ENCODE assay signal across 10 cellular contexts in the genomic region with DNA sequence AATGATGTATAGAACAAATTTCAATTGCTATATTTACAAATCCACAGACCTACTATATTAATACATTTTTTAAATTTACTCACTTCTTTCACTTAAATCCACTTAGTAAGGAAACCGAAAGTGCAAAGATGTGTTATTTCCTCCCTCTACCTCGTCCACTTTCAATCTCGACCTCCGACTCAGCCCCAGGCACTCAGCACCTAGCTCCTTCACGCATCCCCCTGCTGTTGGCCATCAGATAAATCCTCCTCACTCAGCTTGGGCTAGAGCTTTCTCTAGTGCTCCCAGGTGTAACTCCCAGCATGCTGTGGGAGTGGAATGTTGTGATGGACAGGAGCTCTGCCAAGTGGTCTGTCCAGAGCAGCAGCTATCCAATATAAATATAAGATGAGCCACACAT. TPM values are rescaled to one million over a fixed set of nuclear protein-coding genes. Genes with fewer than 3 reads are reported as not detected.
A peak's percentile ranks its signal among the peaks of the same experiment; 100 is the strongest.
DNase-seq lines count a peak whose midpoint lies in the region; ATAC-seq, FAIRE-seq and TF ChIP-seq lines count a peak whose summit lies in the region.
"Had no signal": no experiment of that assay in that cellular context is flagged by ENCODE, and none has a peak within 500 bp of the region (broad histone marks: within the 10 kb centered on the region; RNA-seq: fewer than 3 reads in every experiment).

No MANE protein-coding gene starts in this region.

- peak overlapping the region in 6 of 8 donors; percentile 19 to 87 (median 60) for H3K27ac Mint-ChIP-seq in CD8-positive, alpha-beta memory T cell

- ATAC-seq in HG02870 (IDR thresholded peaks at IDR 0.05; ENCODE audit: unreplicated experiment): peak; percentile 95
- no peak for ATAC-seq in PC-3

- no peaks in the 10 kb centered on the region for H3K36me3 Mint-ChIP-seq in CD8-positive, alpha-beta memory T cell

- no peaks in the 10 kb centered on the region for H3K27me3 ChIP-seq in CD8-positive, alpha-beta memory T cell (ENCODE audit: insufficient read depth, low read length, poor library complexity, severe bottlenecking)
- H3K27me3 ChIP-seq in PC-3 (ENCODE audit: low read length) (no peaks in the 10 kb centered on the region), ascending aorta (no peaks in the 10 kb centered on the region)
- H3K27me3 ChIP-seq: SJSA1 had no signal

- POLR2A ChIA-PET in CD8-positive, alpha-beta memory T cell (lab: Charles Lee): no interaction called here
- POLR2A ChIA-PET in PC-3 (lab: Charles Lee; ENCODE audit: unreplicated experiment): no interaction called here

- intact Hi-C loops in PC-3 (cut with micrococcal nuclease) (no loop called here), ascending aorta (cut with DNase I) (no loop called here)

- no peaks in the 10 kb centered on the region for H3F3A ChIP-seq in PC-3 (ENCODE audit: low read length, unreplicated experiment)

- H3K9ac ChIP-seq in PC-3 (ENCODE audit: low read length): no peak overlapping the region

- CTCF ChIA-PET in CD8-positive, alpha-beta memory T cell (lab: Charles Lee): no interaction called here
- CTCF ChIA-PET in PC-3 (lab: Charles Lee): no interaction called here

- peaks cover 11 to 21% (median 20%) of the 10 kb centered on the region in 3 donors for H3K4me1 Mint-ChIP-seq in CD8-positive, alpha-beta memory T cell

- no peaks in the 10 kb centered on the region for H3K9me3 Mint-ChIP-seq in CD8-positive, alpha-beta memory T cell

- peak overlapping the region in 6 of 7 donors; percentile 74 to 82 (median 76) for H3K4me3 Mint-ChIP-seq in CD8-positive, alpha-beta memory T cell

- H3K4me1 ChIP-seq in CD8-positive, alpha-beta memory T cell (ENCODE audit: insufficient read depth, low read length): no peaks in the 10 kb centered on the region
- H3K4me1 ChIP-seq in PC-3 (ENCODE audit: insufficient read depth, low read length) (peaks cover 8% of the 10 kb centered on the region; the same call in 1 of the 2 replicates), ascending aorta (no peaks in the 10 kb centered on the region)
- H3K4me1 ChIP-seq: SJSA1 had no signal

- no peak overlapping the region for H2AFZ ChIP-seq in PC-3 (ENCODE audit: low read length)

- DNase-seq in CD8-positive, alpha-beta memory T cell: no peak
- peak; percentile 48 for DNase-seq in GM19240 (ENCODE audit: insufficient read length, low spot score)
- DNase-seq in PC-3: no peak
- no peak for DNase-seq in activated effector memory CD4-positive, alpha-beta T cell treated with anti-CD3 and anti-CD28 coated beads, Interleukin-2, amount 50 U/mL, for 16 hours
- no peak for DNase-seq in NCI-H510A (lab: John Stamatoyannopoulos, UW)
- no peak for DNase-seq in GM12891 (ENCODE audit: insufficient read length, low spot score)
- DNase-seq in ascending aorta (ENCODE audit: low spot score in 2 of 2): no peak

- TF ChIP-seq CTCF in PC-3 (conservative IDR thresholded peaks at IDR 0.05; ENCODE audit: low read depth, low read length) (no peak), ascending aorta (IDR thresholded peaks at IDR 0.05) (no peak)

- no peak for FAIRE-seq in GM12891 (lab: Jason Lieb, UNC)
- FAIRE-seq: H1 had no signal

- no peak overlapping the region for H3K4me2 ChIP-seq in PC-3 (ENCODE audit: low read length)

- no peaks in the 10 kb centered on the region for H3K9me3 ChIP-seq in CD8-positive, alpha-beta memory T cell (ENCODE audit: low read length)
- H3K9me3 ChIP-seq in PC-3 (ENCODE audit: low read length) (no peaks in the 10 kb centered on the region), ascending aorta (no peaks in the 10 kb centered on the region)
- H3K9me3 ChIP-seq: SJSA1 had no signal

- H3K27me3 Mint-ChIP-seq in CD8-positive, alpha-beta memory T cell: peaks cover 0 to 4% of the 10 kb centered on the region in 2 donors

- H3K27ac ChIP-seq in CD8-positive, alpha-beta memory T cell (ENCODE audit: low read depth, low read length): no peak overlapping the region
- 0 out of 2 replicates have a peak overlapping the region, but pooled peaks have one; percentile 43 for H3K27ac ChIP-seq in PC-3 (ENCODE audit: low read length)
- H3K27ac ChIP-seq in ascending aorta: no peak overlapping the region
- H3K27ac ChIP-seq: SJSA1 had no signal

- H3K9me2 ChIP-seq in PC-3 (replicated peaks; ENCODE audit: low read length): no peaks in the 10 kb centered on the region

- BruUV-seq in PC-3 (replicated peaks; lab: Mats Ljungman, UMichigan): no TSS peak

- no peaks in the 10 kb centered on the region for H3K79me2 ChIP-seq in PC-3 (ENCODE audit: low read length)

- no peaks in the 10 kb centered on the region for H3K36me3 ChIP-seq in CD8-positive, alpha-beta memory T cell (ENCODE audit: insufficient read depth, low read length)
- H3K36me3 ChIP-seq in PC-3 (ENCODE audit: low read depth, low read length) (no peaks in the 10 kb centered on the region), ascending aorta (no peaks in the 10 kb centered on the region)
- H3K36me3 ChIP-seq: SJSA1 had no signal

- H3K4me3 ChIP-seq in CD8-positive, alpha-beta memory T cell (ENCODE audit: low read length): no peak overlapping the region
- H3K4me3 ChIP-seq in PC-3 (ENCODE audit: low read length): no peak overlapping the region
- no peak overlapping the region for H3K4me3 ChIP-seq in ascending aorta
- H3K4me3 ChIP-seq: SJSA1 had no signal

- H4K20me1 ChIP-seq in PC-3 (ENCODE audit: low read length): no peaks in the 10 kb centered on the region

- no peak for TF ChIP-seq POLR2A in GM12891 (IDR thresholded peaks at IDR 0.05; ENCODE audit: low read depth, low read length)

TF ChIP-seq in GM12891, 5 proteins besides CTCF, POLR2A, EP300 and RAD21:
- TF ChIP-seq POU2F2 (IDR thresholded peaks at IDR 0.05; ENCODE audit: low read depth, low read length) (no peak), SPI1 (IDR thresholded peaks at IDR 0.05; ENCODE audit: low read depth, low read length) (no peak), PAX5 (IDR thresholded peaks at IDR 0.05; ENCODE audit: insufficient read depth, low read length, severe bottlenecking) (no peak), TAF1 (IDR thresholded peaks at IDR 0.05; ENCODE audit: low read depth, low read length) (no peak), POLR2AphosphoS5 (IDR thresholded peaks at IDR 0.05; ENCODE audit: low read depth, low read length) (no peak)

RNA-seq across cellular contexts. Expression of a gene that starts 26.7 kb away (rescaled TPM):
- 1 to 10 TPM; 1.6 to 2.4 TPM for total RNA-seq in CD8-positive, alpha-beta memory T cell
- polyA plus RNA-seq in CD8-positive, alpha-beta memory T cell: 1.6 TPM
- 3.9 and 10.4 TPM in 2 replicates for total RNA-seq in PC-3 (2014; rRNA removed)
- 13.7 TPM for polyA plus RNA-seq in GM12891 (2012; ENCODE audit: low read depth, missing spikeins)
- 4.5 TPM for total RNA-seq in ascending aorta

RNA-seq across cellular contexts. Expression of a gene that starts 45.0 kb away (rescaled TPM):
- total RNA-seq in CD8-positive, alpha-beta memory T cell: 10 to 100 TPM; 72.2 to 86.8 TPM
- polyA plus RNA-seq in CD8-positive, alpha-beta memory T cell: 26.4 TPM
- 12.5 and 17.6 TPM in 2 replicates for total RNA-seq in PC-3 (2014; rRNA removed)
- polyA plus RNA-seq in GM12891 (2012; ENCODE audit: low read depth, missing spikeins): 27.3 TPM
- 26.3 TPM for total RNA-seq in ascending aorta
